Comparison of ENCODE assay signal across 22 cellular contexts in genomic region chr1:225712391-225712790, GRCh38. TPM values are rescaled to one million over a fixed set of nuclear protein-coding genes. Genes with fewer than 3 reads are reported as not detected.
DNase-seq lines count a peak whose midpoint lies in the region; TF ChIP-seq lines count a peak whose summit lies in the region.
"Had no signal": no experiment of that assay in that cellular context is flagged by ENCODE, and none has a peak within 500 bp of the region (broad histone marks: within the 10 kb centered on the region; RNA-seq: fewer than 3 reads in every experiment).

No MANE protein-coding gene starts in this region.

- peak; percentile 24 for DNase-seq in AG20443 (ENCODE audit: low spot score)
- peak; percentile 61 to 70 for DNase-seq in Kasumi-1 (lab: John Stamatoyannopoulos, UW)
- peak; percentile 99 for DNase-seq in SIG-M5 (lab: John Stamatoyannopoulos, UW)
- DNase-seq in fibroblast of the aortic adventitia (ENCODE audit: low read depth) = peak; percentile 42
- DNase-seq in activated CD4-positive, CD25-positive, alpha-beta regulatory T cell treated with anti-CD3 and anti-CD28 coated beads, Interleukin-2, amount 50 U/mL, for 72 hours = no peak
- no peak for DNase-seq in GM13977 (ENCODE audit: low spot score)
- DNase-seq in H4 (ENCODE audit: low spot score) = no peak
- no peak for DNase-seq in spleen
- DNase-seq: activated CD4-positive, alpha-beta T cell treated with anti-CD3 and anti-CD28 coated beads, Interleukin-2, amount 50 U/mL, for 4 hours; Calu3; foreskin melanocyte; islet precursor cell; NCI-H1092 treated with DMSO at 0.1 percent for 48 hours; NCI-H2081 treated with DMSO at 0.1 percent for 48 hours; NCI-H446; Peyer's patch; psoas muscle; stimulated activated CD4-positive, alpha-beta T cell treated with anti-CD3 and anti-CD28 coated beads, Interleukin-2, amount 100 ng/mL, for 24 hours had no signal

- TF ChIP-seq CTCF in fibroblast of the aortic adventitia (IDR thresholded peaks at IDR 0.05; ENCODE audit: insufficient read depth, low read length) = no peak
- no peak for TF ChIP-seq CTCF in GM13977 (IDR thresholded peaks at IDR 0.05; ENCODE audit: extremely low read depth, insufficient read depth, missing control alignments)
- no peak for TF ChIP-seq CTCF in spleen (IDR thresholded peaks at IDR 0.05 in 8 of 11, conservative IDR thresholded peaks at IDR 0.05 in 3 of 11)

- no peaks in the 10 kb centered on the region for H3K27me3 ChIP-seq in spleen (replicated peaks in 1 of 7)
- H3K27me3 ChIP-seq: BLaER1, neutrophil, Peyer's patch had no signal

- intact Hi-C loops in spleen (cut with DNase I; ENCODE audit: low total_unique reads) = no loop called here

- no peaks in the 10 kb centered on the region for H3K9me3 ChIP-seq in spleen
- H3K9me3 ChIP-seq: BLaER1, neutrophil, Peyer's patch, psoas muscle had no signal

- TF ChIP-seq POLR2A in spleen (IDR thresholded peaks at IDR 0.05) = no peak

- H3K4me1 ChIP-seq in spleen = peaks cover 0 to 23% (median 5%) of the 10 kb centered on the region in 6 donors
- H3K4me1 ChIP-seq: BLaER1, Peyer's patch, psoas muscle had no signal

- in situ Hi-C loops in GM13977 (cut with MboI; ENCODE audit: low pct_unique_long_range_greater_than_20kb, low sequenced_read_pairs, unreplicated experiment) = no loop called here

- H3K4me3 ChIP-seq in fibroblast of the aortic adventitia (ENCODE audit: low read depth, low read length) (no peak overlapping the region), spleen (no peak overlapping the region)
- H3K4me3 ChIP-seq: BLaER1, lung, Peyer's patch, psoas muscle, skin epidermis had no signal

- no peaks in the 10 kb centered on the region for H3K36me3 ChIP-seq in spleen
- H3K36me3 ChIP-seq: BLaER1, neutrophil, Peyer's patch had no signal

- 46 to 64% (median 61%) methylated on average over 4 of the region's 4 CpGs for WGBS in spleen, 5 donors

- H3K27ac ChIP-seq in spleen = no peak overlapping the region
- H3K27ac ChIP-seq: BLaER1, neutrophil, Peyer's patch, psoas muscle had no signal

RNA-seq across cellular contexts. Expression of gene ENAH, which starts 59.5 kb away (rescaled TPM):
- total RNA-seq in fibroblast of the aortic adventitia (ENCODE audit: low replicate concordance) (131 and 148 TPM in 2 replicates), spleen (10 to 100 TPM; 35.4 to 98.1 (median 55.4) TPM)
- total RNA-seq in H4 (2014; rRNA removed; shearing (Covaris generic)) = 89.4 and 98.0 TPM in 2 replicates
- polyA plus RNA-seq in spleen = 10 to 100 TPM in 1 of 3 donors, 1 to 10 TPM in 2; 5.1 to 17.8 (median 5.2) TPM

Comparison
In these comparisons a context has a peak if more than half of its experiments do, and no peak if none do; other contexts are left out.
1. DNase-seq: peak in AG20443 (single experiment), Kasumi-1 (2 of 2), SIG-M5 (single experiment) and fibroblast of the aortic adventitia (single experiment); none in activated CD4-positive, CD25-positive, alpha-beta regulatory T cell treated with anti-CD3 and anti-CD28 coated beads, Interleukin-2, amount 50 U/mL, for 72 hours (single experiment), GM13977 (single experiment), H4 (single experiment) and spleen (single experiment).